Comparison of ENCODE assay signal across 8 cellular contexts in the genomic region with DNA sequence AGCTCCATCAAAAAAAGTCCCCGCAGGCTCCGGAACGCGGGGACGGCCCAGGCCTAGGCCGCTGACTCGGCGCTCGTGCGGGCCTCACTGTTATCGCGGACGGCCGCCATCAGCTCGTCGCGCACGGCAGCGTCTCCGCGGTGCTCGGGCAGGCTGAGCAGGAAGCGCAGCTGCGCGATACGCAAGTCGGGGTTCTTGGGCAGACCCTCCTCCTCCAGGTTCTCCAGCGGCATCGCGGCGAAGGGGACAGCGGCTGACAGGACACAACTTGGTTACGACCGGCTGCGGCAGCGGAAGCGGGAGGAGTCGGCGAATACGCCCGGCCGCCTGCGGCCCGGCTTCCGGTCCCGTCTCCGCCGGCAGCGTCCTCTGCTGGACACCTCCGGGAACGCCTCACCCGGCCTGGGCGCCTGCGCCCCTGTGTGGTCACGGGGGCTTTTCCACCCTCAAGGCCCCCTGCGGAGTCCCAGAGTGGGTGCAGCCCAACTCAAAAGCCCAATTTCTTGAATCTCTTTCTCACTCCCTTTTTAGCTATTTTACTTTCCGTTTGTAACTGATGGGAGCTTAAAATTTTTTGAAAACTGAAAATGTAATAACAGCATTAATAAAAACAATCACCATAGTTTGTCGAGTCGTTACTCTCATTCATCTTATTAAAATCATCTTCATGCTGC. TPM values are rescaled to one million over a fixed set of nuclear protein-coding genes. Genes with fewer than 3 reads are reported as not detected.
A peak's percentile ranks its signal among the peaks of the same experiment; 100 is the strongest.
DNase-seq lines count a peak whose midpoint lies in the region; ATAC-seq and TF ChIP-seq lines count a peak whose summit lies in the region.

A gene (minus strand): TSS at position 308 of the 674 bp plus-strand sequence. CDS start 75 bp downstream, at position 233.

- no peak within 1 kb of the TSS for H3K27ac ChIP-seq in OCI-LY1 (ENCODE audit: low read depth, low read length, poor library complexity, severe bottlenecking)

- H3K27me3 ChIP-seq in Caco-2 (replicated peaks; ENCODE audit: control insufficient read depth, insufficient read depth, low read length) = no peaks in the 10 kb centered on the region
- no peaks in the 10 kb centered on the region for H3K27me3 ChIP-seq in OCI-LY1 (ENCODE audit: insufficient read depth, low read length)

- intact Hi-C loops in Caco-2 (cut with micrococcal nuclease; ENCODE audit: unreplicated experiment) = loop anchor here (2.0 kb wide), 1 partner anchor 461 kb away; no protein-coding TSS in a partner anchor

- CTCF ChIA-PET in Caco-2 (lab: Charles Lee) = interaction anchor here (0.7 to 1.3 kb wide), 2 partner anchors 15 to 29 kb away, joined by 3 read pairs; no protein-coding TSS in a partner anchor

- H3K9me3 ChIP-seq in Caco-2 (no peaks in the 10 kb centered on the region), OCI-LY1 (ENCODE audit: low read length) (no peaks in the 10 kb centered on the region)

- peaks cover 3% of the 10 kb centered on the region for H3K27me3 Mint-ChIP-seq in Caco-2 (ENCODE audit: insufficient read depth, unreplicated experiment)

- H3F3A ChIP-seq in OCI-LY1 (ENCODE audit: insufficient read depth, low read length) = 0 out of 2 replicates have a peak, but pooled peaks cover 2% of the 10 kb centered on the region

- H3K79me2 ChIP-seq in OCI-LY1 (ENCODE audit: insufficient read depth, low read length) = peaks cover 26% of the 10 kb centered on the region

- H2AFZ ChIP-seq in OCI-LY1 (ENCODE audit: low read length) = peak within 1 kb of the TSS; percentile 100

- peaks cover 4% of the 10 kb centered on the region; the same call in 1 of the 2 replicates for H3K4me1 ChIP-seq in Caco-2
- H3K4me1 ChIP-seq in OCI-LY1 (ENCODE audit: insufficient read depth, low read length, severe bottlenecking) = peaks cover 30% of the 10 kb centered on the region

- H3K4me1 Mint-ChIP-seq in Caco-2 (ENCODE audit: low read depth, unreplicated experiment) = no peaks in the 10 kb centered on the region

- peak; percentile 97 for ATAC-seq in GM19468 (IDR thresholded peaks at IDR 0.05; ENCODE audit: extremely low read depth, unreplicated experiment)

- H3K4me3 Mint-ChIP-seq in Caco-2 (ENCODE audit: unreplicated experiment) = peak within 1 kb of the TSS; percentile 80

- H3K36me3 ChIP-seq in Caco-2 (ENCODE audit: control insufficient read depth, insufficient read depth, low read length) (no peaks in the 10 kb centered on the region), OCI-LY1 (ENCODE audit: insufficient read depth, low read length) (peaks cover 40% of the 10 kb centered on the region)

- peak within 1 kb of the TSS; percentile 57 for H3K27ac Mint-ChIP-seq in Caco-2 (ENCODE audit: unreplicated experiment)

- DNase-seq in Caco-2 (peak; percentile 84 to 97), HS-5 (ENCODE audit: low read depth) (peak; percentile 51), epidermal melanocyte (ENCODE audit: insufficient read length, low spot score) (peak; percentile 67), middle frontal gyrus (ENCODE audit: extremely low spot score, low spot score) (peak; percentile 83)
- peak; percentile 99 for DNase-seq in activated CD8-positive, alpha-beta memory T cell treated with anti-CD3 and anti-CD28 coated beads, Interleukin-2, amount 50 U/mL, for 48 hours
- DNase-seq in stimulated activated CD8-positive, alpha-beta memory T cell treated with anti-CD3 and anti-CD28 coated beads, Interleukin-4, amount 100 ng/mL, for 1 hour (ENCODE audit: low read depth in 2 of 2, low spot score in 1 of 2) = peak; percentile 81 to 82

- peak within 1 kb of the TSS; percentile 77 for H3K4me2 ChIP-seq in OCI-LY1 (ENCODE audit: low read length)

- H3K9me2 ChIP-seq in OCI-LY1 (ENCODE audit: low read depth, low read length) = no peaks in the 10 kb centered on the region

- no TSS peak for BruUV-seq in Caco-2 (replicated peaks; lab: Mats Ljungman, UMichigan)

- H3K9me3 Mint-ChIP-seq in Caco-2 (ENCODE audit: unreplicated experiment) = no peaks in the 10 kb centered on the region

- H3K36me3 Mint-ChIP-seq in Caco-2 (ENCODE audit: insufficient read depth, unreplicated experiment) = peaks cover 40% of the 10 kb centered on the region

- POLR2A ChIA-PET in Caco-2 (lab: Charles Lee) = no interaction called here

- peak within 1 kb of the TSS; percentile 86 for H3K9ac ChIP-seq in OCI-LY1 (ENCODE audit: low read length)

- H4K20me1 ChIP-seq in OCI-LY1 (ENCODE audit: insufficient read depth, low read length) = no peaks in the 10 kb centered on the region

- peak within 1 kb of the TSS; percentile 88 for H3K4me3 ChIP-seq in Caco-2 (ENCODE audit: low read depth, low read length)
- H3K4me3 ChIP-seq in OCI-LY1 (ENCODE audit: low read depth, low read length, poor library complexity, severe bottlenecking) = peak within 1 kb of the TSS; percentile 92

- TF ChIP-seq CTCF in Caco-2 (IDR thresholded peaks at IDR 0.05; ENCODE audit: insufficient read depth in 1 of 2, low read depth in 1 of 2, low read length in 1 of 2, severe bottlenecking in 1 of 2, unreplicated experiment in 1 of 2) = peak; percentile 98 to 100
- peak; percentile 98 for TF ChIP-seq CTCF in OCI-LY1 (IDR thresholded peaks at IDR 0.05; ENCODE audit: low read length)

RNA-seq across cellular contexts. Expression of the gene that starts here (rescaled TPM):
- total RNA-seq in Caco-2 (2022) = 96.6 and 100 TPM in 2 replicates
